ENCODE assay signal across 8 cellular contexts in the genomic region with DNA sequence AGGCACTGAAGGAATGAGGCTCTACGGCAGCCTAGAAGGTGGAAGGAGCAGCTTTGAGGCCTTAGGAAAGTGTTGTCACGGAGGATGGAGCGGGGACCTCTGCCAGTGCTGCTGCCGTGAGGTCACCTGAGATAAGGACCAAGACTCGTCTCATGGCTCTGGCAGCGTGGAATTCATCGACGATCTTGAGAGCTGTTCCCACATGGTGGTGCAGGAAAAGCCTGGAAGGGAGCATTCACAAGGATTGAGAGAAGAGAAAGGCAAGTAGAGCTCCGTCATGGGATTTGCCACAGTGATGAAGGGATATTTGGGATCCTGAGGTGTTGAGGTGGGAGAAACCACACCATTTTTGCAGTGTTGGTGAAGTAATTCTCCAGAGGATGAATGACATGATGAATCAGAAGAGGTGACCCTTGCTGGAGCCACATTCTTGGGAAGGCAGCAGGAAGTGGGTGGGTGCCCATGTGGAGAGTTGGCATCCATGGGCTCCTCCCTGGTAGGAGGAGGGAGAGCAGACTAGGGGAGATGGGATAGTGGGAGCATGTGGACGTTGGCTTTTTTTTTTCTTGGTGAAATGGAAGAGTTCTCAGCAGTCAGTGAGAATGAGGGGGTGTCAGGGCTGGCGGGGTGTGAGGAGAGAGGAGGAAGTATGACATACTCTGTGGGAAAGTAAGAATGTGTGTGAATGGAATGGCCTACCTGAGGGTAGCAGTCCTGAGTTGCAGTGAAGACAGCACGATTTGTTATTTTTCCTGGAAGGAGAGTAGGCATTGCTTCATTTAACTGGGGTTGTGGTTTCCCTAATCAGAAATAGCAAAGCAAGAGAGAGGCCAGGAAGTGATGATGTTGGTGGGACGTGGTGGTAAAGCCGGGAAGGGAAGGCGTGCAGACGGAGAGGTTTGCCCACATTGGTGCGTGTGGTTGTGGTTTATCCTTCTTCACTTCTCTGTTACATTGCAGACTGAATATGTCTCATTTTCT. TPM values are rescaled to one million over a fixed set of nuclear protein-coding genes. Genes with fewer than 3 reads are reported as not detected.
DNase-seq lines count a peak whose midpoint lies in the region; ATAC-seq and TF ChIP-seq lines count a peak whose summit lies in the region.

No MANE protein-coding gene starts in this region.

- H3K4me3 Mint-ChIP-seq in CD8-positive, alpha-beta T cell = peak overlapping the region; percentile 63
- H3K4me3 Mint-ChIP-seq in natural killer cell = peak overlapping the region; percentile 82

- no peaks in the 10 kb centered on the region for H3K36me3 ChIP-seq in CD8-positive, alpha-beta T cell (ENCODE audit: insufficient read depth, low read length)
- H3K36me3 ChIP-seq in prostate gland = no peaks in the 10 kb centered on the region

- no peaks in the 10 kb centered on the region for H3K27me3 Mint-ChIP-seq in CD8-positive, alpha-beta T cell (ENCODE audit: low read depth)
- no peaks in the 10 kb centered on the region for H3K27me3 Mint-ChIP-seq in natural killer cell (ENCODE audit: low read depth in 2 of 2)

- peaks cover 66% of the 10 kb centered on the region for H3K4me1 ChIP-seq in CD8-positive, alpha-beta T cell (ENCODE audit: insufficient read depth, low read length)
- peaks cover 20% of the 10 kb centered on the region for H3K4me1 ChIP-seq in prostate gland (replicated peaks)

- peak overlapping the region; percentile 79 for H3K27ac Mint-ChIP-seq in CD8-positive, alpha-beta T cell
- peak overlapping the region; percentile 83 to 90 for H3K27ac Mint-ChIP-seq in activated naive CD4-positive, alpha-beta T cell treated with anti-CD3 and anti-CD28 coated beads, Interleukin-2, amount 50 U/mL, for 72 hours
- H3K27ac Mint-ChIP-seq in natural killer cell = peak overlapping the region; percentile 52 to 82

- H3K9me3 ChIP-seq in CD8-positive, alpha-beta T cell (ENCODE audit: low read length) = no peaks in the 10 kb centered on the region
- H3K9me3 ChIP-seq in prostate gland = no peaks in the 10 kb centered on the region

- peak overlapping the region; percentile 3 for H3K4me3 ChIP-seq in CD8-positive, alpha-beta T cell (ENCODE audit: low read depth, low read length)
- H3K4me3 ChIP-seq in foreskin fibroblast (ENCODE audit: low read depth in 1 of 2, low read length in 2 of 2) (no peak overlapping the region), prostate gland (no peak overlapping the region)

- CTCF ChIA-PET in CD8-positive, alpha-beta T cell (lab: Charles Lee) = no interaction called here

- intact Hi-C loops in CD8-positive, alpha-beta T cell (cut with DNase I, micrococcal nuclease) = loop anchor here in 1 of 2 experiments (5.0 kb wide), 1 partner anchor 36 kb away; no protein-coding TSS in a partner anchor
- intact Hi-C loops in natural killer cell (cut with micrococcal nuclease) = loop anchor here (5.0 kb wide), 1 partner anchor 36 kb away; no protein-coding TSS in a partner anchor
- intact Hi-C loops in prostate gland (cut with DNase I) = no loop called here
- intact Hi-C loops in sciatic nerve (cut with DNase I) = no loop called here

- POLR2A ChIA-PET in CD8-positive, alpha-beta T cell (lab: Charles Lee) = no interaction called here

- no peaks in the 10 kb centered on the region for H3K9me3 Mint-ChIP-seq in CD8-positive, alpha-beta T cell
- H3K9me3 Mint-ChIP-seq in activated naive CD4-positive, alpha-beta T cell treated with anti-CD3 and anti-CD28 coated beads, Interleukin-2, amount 50 U/mL, for 72 hours = no peaks in the 10 kb centered on the region
- no peaks in the 10 kb centered on the region for H3K9me3 Mint-ChIP-seq in natural killer cell

- no peak for TF ChIP-seq CTCF in CD8-positive, alpha-beta T cell (IDR thresholded peaks at IDR 0.05)
- TF ChIP-seq CTCF in natural killer cell (IDR thresholded peaks at IDR 0.05) = no peak
- no peak for TF ChIP-seq CTCF in foreskin fibroblast (IDR thresholded peaks at IDR 0.05; ENCODE audit: low read depth, low read length)
- TF ChIP-seq CTCF in prostate gland (IDR thresholded peaks at IDR 0.05) = no peak

- no peak overlapping the region for H3K27ac ChIP-seq in CD8-positive, alpha-beta T cell (ENCODE audit: low read depth, low read length)
- no peak overlapping the region for H3K27ac ChIP-seq in prostate gland

- DNase-seq in CD8-positive, alpha-beta T cell = peak in 3 of 7 experiments; percentile 46 to 67 (median 53)
- DNase-seq in NOMO-1 treated with dmso at 0.1 percent for 144 hours (lab: John Stamatoyannopoulos, UW; ENCODE audit: unreplicated experiment) = peak; percentile 61
- peak; percentile 45 to 80 for DNase-seq in activated naive CD4-positive, alpha-beta T cell treated with anti-CD3 and anti-CD28 coated beads, Interleukin-2, amount 50 U/mL, for 72 hours (ENCODE audit: low spot score in 2 of 2)
- no peak for DNase-seq in natural killer cell
- DNase-seq in foreskin fibroblast = no peak
- DNase-seq in prostate gland (ENCODE audit: low spot score) = no peak
- no peak for DNase-seq in sciatic nerve (ENCODE audit: low spot score)

- peaks cover 43% of the 10 kb centered on the region for H3K36me3 Mint-ChIP-seq in CD8-positive, alpha-beta T cell
- peaks cover 0 to 42% of the 10 kb centered on the region in 2 donors for H3K36me3 Mint-ChIP-seq in activated naive CD4-positive, alpha-beta T cell treated with anti-CD3 and anti-CD28 coated beads, Interleukin-2, amount 50 U/mL, for 72 hours
- H3K36me3 Mint-ChIP-seq in natural killer cell = no peaks in the 10 kb centered on the region

- TF ChIP-seq POLR2A in prostate gland (IDR thresholded peaks at IDR 0.05) = no peak

- ATAC-seq in CD8-positive, alpha-beta T cell = peak; percentile 75
- ATAC-seq in activated naive CD4-positive, alpha-beta T cell treated with anti-CD3 and anti-CD28 coated beads, Interleukin-2, amount 50 U/mL, for 72 hours = peak; percentile 77 to 82
- ATAC-seq in natural killer cell (peak; percentile 54 to 70 (median 65)), sciatic nerve (no peak), GM21528 (IDR thresholded peaks at IDR 0.05; ENCODE audit: low FRiP score, unreplicated experiment) (no peak)

- WGBS in prostate gland = 90% methylated on average over 17 of the region's 17 CpGs

- no peaks in the 10 kb centered on the region for H3K27me3 ChIP-seq in CD8-positive, alpha-beta T cell (ENCODE audit: insufficient read depth, low read length)
- H3K27me3 ChIP-seq in prostate gland (replicated peaks; ENCODE audit: insufficient read depth) = no peaks in the 10 kb centered on the region

- peaks cover 77% of the 10 kb centered on the region for H3K4me1 Mint-ChIP-seq in CD8-positive, alpha-beta T cell (ENCODE audit: low read depth)
- H3K4me1 Mint-ChIP-seq in natural killer cell = peaks cover 71 to 72% of the 10 kb centered on the region in 2 donors

RNA-seq across cellular contexts. Expression of gene PPP6R3, which starts 11.1 kb away (rescaled TPM):
- total RNA-seq in CD8-positive, alpha-beta T cell = 100 to 1,000 TPM; 113 to 114 TPM
- total RNA-seq in activated naive CD4-positive, alpha-beta T cell treated with anti-CD3 and anti-CD28 coated beads, Interleukin-2, amount 50 U/mL, for 72 hours = 100 to 1,000 TPM; 118 to 149 TPM
- 100 to 1,000 TPM; 148 to 176 (median 149) TPM for total RNA-seq in natural killer cell
- 100 to 1,000 TPM; 118 to 146 TPM for total RNA-seq in prostate gland
- total RNA-seq in sciatic nerve = 121 TPM

Comparison
In these comparisons a context has a peak if more than half of its experiments do, and no peak if none do; other contexts are left out.
1. ATAC-seq: peak in CD8-positive, alpha-beta T cell (single experiment), activated naive CD4-positive, alpha-beta T cell treated with anti-CD3 and anti-CD28 coated beads, Interleukin-2, amount 50 U/mL, for 72 hours (2 of 2) and natural killer cell (3 of 3); none in sciatic nerve (single experiment) and GM21528 (single experiment).
2. DNase-seq: peak in NOMO-1 treated with dmso at 0.1 percent for 144 hours (single experiment) and activated naive CD4-positive, alpha-beta T cell treated with anti-CD3 and anti-CD28 coated beads, Interleukin-2, amount 50 U/mL, for 72 hours (2 of 2); none in natural killer cell (single experiment), foreskin fibroblast (0 of 2), prostate gland (single experiment) and sciatic nerve (single experiment).
3. Peak in every context shown above with its lines, with median percentiles within 50 percentile points of each other: H3K27ac Mint-ChIP-seq.